ENCODE assay signal across 8 cellular contexts in the genomic region with DNA sequence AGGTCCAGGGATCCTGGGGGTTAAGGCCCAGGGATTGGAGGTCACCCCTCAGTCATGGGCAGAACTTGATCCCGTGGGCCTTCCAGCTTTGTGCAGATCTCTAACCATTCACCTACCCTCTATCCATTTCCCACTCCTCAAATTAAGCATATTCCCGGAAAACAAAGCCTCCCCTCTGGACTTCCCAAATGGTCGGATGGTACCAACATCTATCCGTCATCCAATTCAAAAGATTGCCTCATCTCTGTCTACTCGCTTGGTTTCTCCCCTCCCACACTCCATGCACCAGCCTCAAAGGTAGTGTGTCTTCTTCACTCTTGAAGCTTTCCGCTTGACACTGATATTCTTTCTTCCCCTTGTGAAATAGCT. TPM values are rescaled to one million over a fixed set of nuclear protein-coding genes. Genes with fewer than 3 reads are reported as not detected.
DNase-seq lines count a peak whose midpoint lies in the region; ATAC-seq lines count a peak whose summit lies in the region.

No MANE protein-coding gene starts in this region.

- peak overlapping the region; percentile 15 for H4K91ac ChIP-seq in mesenchymal stem cell (ENCODE audit: low read length)

- H3K36me3 ChIP-seq in mesenchymal stem cell (ENCODE audit: control insufficient read depth in 1 of 2, insufficient read depth in 2 of 2, low read depth in 1 of 2, low read length in 2 of 2) = no peaks in the 10 kb centered on the region

- H3K9ac ChIP-seq in mesenchymal stem cell (ENCODE audit: low read length) = peak overlapping the region; percentile 73

- peak overlapping the region; percentile 75 for H4K8ac ChIP-seq in mesenchymal stem cell (ENCODE audit: low read length)

- no peak overlapping the region for H3K27ac ChIP-seq in mesenchymal stem cell (ENCODE audit: low read length, poor library complexity, severe bottlenecking)

- H3K23ac ChIP-seq in mesenchymal stem cell (ENCODE audit: low read length in 2 of 2) = no peak overlapping the region

- no peak overlapping the region for H2BK15ac ChIP-seq in mesenchymal stem cell (ENCODE audit: low read depth, poor library complexity, severe bottlenecking)

- no peaks in the 10 kb centered on the region for H3K4me1 ChIP-seq in mesenchymal stem cell (ENCODE audit: control insufficient read depth, insufficient read depth, low read depth, low read length)

- peaks cover 0 to 2% of the 10 kb centered on the region in 2 experiments for H3K27me3 ChIP-seq in mesenchymal stem cell (ENCODE audit: control insufficient read depth in 1 of 2, insufficient read depth in 1 of 2, low read length in 2 of 2)

- no peak overlapping the region for H2BK12ac ChIP-seq in mesenchymal stem cell (ENCODE audit: low read length in 2 of 2)

- H2BK120ac ChIP-seq in mesenchymal stem cell (ENCODE audit: low read depth, low read length) = no peak overlapping the region

- ATAC-seq in HG03039 (IDR thresholded peaks at IDR 0.05; ENCODE audit: unreplicated experiment) = no peak
- ATAC-seq in HG03159 (IDR thresholded peaks at IDR 0.05; ENCODE audit: unreplicated experiment) = no peak

- H2AK5ac ChIP-seq in mesenchymal stem cell (ENCODE audit: low read length, severe bottlenecking) = no peak overlapping the region

- DNase-seq in stimulated activated CD4-positive, alpha-beta T cell treated with anti-CD3 and anti-CD28 coated beads, Interleukin-4, amount 100 ng/mL, for 1 hour = peak; percentile 3
- DNase-seq in stimulated activated CD4-positive, alpha-beta T cell treated with anti-CD3 and anti-CD28 coated beads, Interleukin-12 subunit alpha, Interleukin-12 subunit beta, amount 100 ng/mL, for 4 hours = no peak
- DNase-seq in activated naive CD4-positive, alpha-beta T cell treated with anti-CD3 and anti-CD28 coated beads, Interleukin-2, amount 50 U/mL, for 16 hours = peak; percentile 12
- DNase-seq in mesenchymal stem cell (no peak), NCI-H1694 treated with DMSO at 0.1 percent for 48 hours (lab: John Stamatoyannopoulos, UW) (no peak), posterior cingulate gyrus (no peak)

- no peaks in the 10 kb centered on the region for H3K9me3 ChIP-seq in mesenchymal stem cell (ENCODE audit: control insufficient read depth, low read length)

- H3K4me2 ChIP-seq in mesenchymal stem cell (ENCODE audit: low read length, poor library complexity, severe bottlenecking) = peak overlapping the region; percentile 58

- H2AFZ ChIP-seq in mesenchymal stem cell (ENCODE audit: low read depth, low read length) = peak overlapping the region; percentile 77

- no peaks in the 10 kb centered on the region for H3K79me1 ChIP-seq in mesenchymal stem cell (replicated peaks; ENCODE audit: low read length, poor library complexity, severe bottlenecking)

- WGBS in mesenchymal stem cell = 68% methylated on average over 6 of the region's 6 CpGs

- no peak overlapping the region for H3K18ac ChIP-seq in mesenchymal stem cell (ENCODE audit: low read depth in 1 of 2, low read length in 2 of 2)

- peak overlapping the region in 1 of 2 experiments; percentile 75 for H3K4me3 ChIP-seq in mesenchymal stem cell (ENCODE audit: insufficient read depth in 1 of 2, low read depth in 1 of 2, low read length in 2 of 2)

- no peak overlapping the region for H3K14ac ChIP-seq in mesenchymal stem cell (ENCODE audit: low read length in 2 of 2)

- H3K4ac ChIP-seq in mesenchymal stem cell (ENCODE audit: low read depth in 1 of 2, low read length in 2 of 2) = peak overlapping the region in 1 of 2 experiments; percentile 37

- intact Hi-C loops in posterior cingulate gyrus (cut with DNase I) = loop anchor here (5.0 kb wide), 1 partner anchor 84 kb away; no protein-coding TSS in a partner anchor

- no peak overlapping the region for H2BK5ac ChIP-seq in mesenchymal stem cell (ENCODE audit: low read depth, low read length, poor library complexity, severe bottlenecking)

RNA-seq across cellular contexts. Expression of gene BCLAF3, which starts 0.5 kb away (rescaled TPM):
- polyA plus RNA-seq in mesenchymal stem cell (2013, experiment 1 of 2) = 3.7 TPM
- polyA plus RNA-seq in mesenchymal stem cell (2013, experiment 2 of 2) = 3.8 TPM

Comparison
In these comparisons a context has a peak if more than half of its experiments do, and no peak if none do; other contexts are left out.
1. DNase-seq: peak in stimulated activated CD4-positive, alpha-beta T cell treated with anti-CD3 and anti-CD28 coated beads, Interleukin-4, amount 100 ng/mL, for 1 hour (single experiment) and activated naive CD4-positive, alpha-beta T cell treated with anti-CD3 and anti-CD28 coated beads, Interleukin-2, amount 50 U/mL, for 16 hours (single experiment); none in stimulated activated CD4-positive, alpha-beta T cell treated with anti-CD3 and anti-CD28 coated beads, Interleukin-12 subunit alpha, Interleukin-12 subunit beta, amount 100 ng/mL, for 4 hours (single experiment), mesenchymal stem cell (single experiment), NCI-H1694 treated with DMSO at 0.1 percent for 48 hours (single experiment) and posterior cingulate gyrus (0 of 10).